29 cellular contexts compared by ENCODE assay signal in the genomic region with DNA sequence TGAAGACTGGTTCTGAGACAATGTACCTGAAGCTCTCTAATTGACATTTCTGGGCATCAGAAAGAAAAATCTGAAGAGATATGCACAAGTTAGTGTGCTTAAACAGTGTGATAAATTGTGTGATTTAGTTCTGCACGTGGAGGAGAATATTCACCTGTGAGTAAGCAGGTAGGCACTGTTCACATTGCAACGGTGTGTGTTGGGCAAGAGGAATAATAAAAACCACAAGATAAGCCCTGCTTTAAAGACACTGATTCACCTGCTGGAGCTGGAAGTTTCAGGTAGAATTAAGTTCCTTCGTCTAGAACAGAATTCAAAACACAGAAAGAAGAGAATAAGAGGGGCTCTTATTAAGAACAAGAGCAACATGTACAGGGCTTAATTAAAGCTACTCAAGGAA.
"Had no signal": no experiment of that assay in that cellular context is flagged by ENCODE, and none has a peak within 500 bp of the region (broad histone marks: within the 10 kb centered on the region; RNA-seq: fewer than 3 reads in every experiment).

No MANE protein-coding gene starts in this region.

- H3K4me1 ChIP-seq: adrenal gland, body of pancreas, SJCRH30 had no signal

- DNase-seq: activated CD4-positive, alpha-beta T cell treated with anti-CD3 and anti-CD28 coated beads for 1 hour; activated CD4-positive, alpha-beta T cell treated with anti-CD3 and anti-CD28 coated beads for 48 hours; activated CD4-positive, alpha-beta T cell treated with anti-CD3 and anti-CD28 coated beads, Interleukin-2, amount 50 U/mL, for 48 hours; activated CD4-positive, CD25-positive, alpha-beta regulatory T cell; activated CD8-positive, alpha-beta T cell treated with anti-CD3 and anti-CD28 coated beads, Interleukin-2, amount 10 ng/mL, durations not matched to agents 7 days and 5 days; activated gamma-delta T cell; activated naive CD4-positive, alpha-beta T cell treated with anti-CD3 and anti-CD28 coated beads for 36 hours; activated T-cell treated with anti-CD3 and anti-CD28 coated beads, Interleukin-2, amount 50 U/mL, for 24 hours; adrenal gland; body of pancreas; IMR-90; NCI-H1105; NCI-H1417 treated with DMSO at 0.1 percent for 48 hours; NCI-H187 treated with DMSO at 0.1 percent for 48 hours; NCI-H2081; NCI-H2171 treated with DMSO at 0.1 percent for 48 hours; NCI-H2227 treated with DMSO at 0.1 percent for 48 hours; NCI-H446; NCI-H510A treated with DMSO at 0.1 percent for 48 hours; NCI-H526 treated with DMSO at 0.1 percent for 48 hours; PC-9; SHP77; SJCRH30; T1000; WERI-Rb-1 had no signal

- H2AFZ ChIP-seq: PC-9 had no signal

- H3K9me3 ChIP-seq: adrenal gland, body of pancreas, SJCRH30 had no signal

- H3K27ac ChIP-seq: adrenal gland, body of pancreas, cardiac muscle cell, PC-9, SJCRH30, SK-N-MC, WERI-Rb-1 had no signal

- ATAC-seq: activated CD8-positive, alpha-beta T cell treated with anti-CD3 and anti-CD28 coated beads, Interleukin-2, amount 10 ng/mL, durations not matched to agents 7 days and 5 days; activated naive CD4-positive, alpha-beta T cell treated with anti-CD3 and anti-CD28 coated beads, Interleukin-2, amount 50 U/mL, for 72 hours; body of pancreas; K562 had no signal

- H3K4me3 ChIP-seq: adrenal gland, body of pancreas, cardiac muscle cell, K562, PC-9, SJCRH30, SK-N-MC had no signal

- H3K27me3 ChIP-seq: adrenal gland, body of pancreas, cardiac muscle cell, SJCRH30 had no signal

- H3K4me2 ChIP-seq: PC-9 had no signal

- H3K36me3 ChIP-seq: adrenal gland, cardiac muscle cell, SJCRH30, WERI-Rb-1 had no signal
